26 cellular contexts compared by ENCODE assay signal in genomic region chr10:93911865-93912264, GRCh38. TPM values are rescaled to one million over a fixed set of nuclear protein-coding genes. Genes with fewer than 3 reads are reported as not detected.
DNase-seq lines count a peak whose midpoint lies in the region; ATAC-seq, FAIRE-seq and TF ChIP-seq lines count a peak whose summit lies in the region.
"Had no signal": no experiment of that assay in that cellular context is flagged by ENCODE, and none has a peak within 500 bp of the region (broad histone marks: within the 10 kb centered on the region; RNA-seq: fewer than 3 reads in every experiment).

No MANE protein-coding gene starts in this region.

- WGBS in hepatocyte (ENCODE audit: low lambda C conversion rate, missing lambda C conversion rate), result 78% methylated on average over 6 of the region's 6 CpGs

- ATAC-seq in GM18520 (IDR thresholded peaks at IDR 0.05; ENCODE audit: unreplicated experiment) (no peak), HG02973 (IDR thresholded peaks at IDR 0.05; ENCODE audit: unreplicated experiment) (no peak)
- ATAC-seq: GM12878, HCT116 had no signal

- peak; percentile 33 for DNase-seq in CD1c-positive myeloid dendritic cell (ENCODE audit: extremely low spot score)
- peak; percentile 64 for DNase-seq in MV-4-11 (lab: John Stamatoyannopoulos, UW)
- no peak for DNase-seq in bronchial epithelial cell (ENCODE audit: low read depth)
- no peak for DNase-seq in hepatocyte (ENCODE audit: low spot score)
- no peak for DNase-seq in dedifferentiated amniotic fluid mesenchymal stem cell (ENCODE audit: extremely low spot score)
- no peak for DNase-seq in NCI-H82 (lab: John Stamatoyannopoulos, UW)
- DNase-seq: CD4-positive, alpha-beta memory T cell; COR-L47; DMS53; NCI-H1105 treated with DMSO at 0.1 percent for 48 hours; NCI-H146; NCI-H1930; NCI-H2107; NCI-H446 treated with DMSO at 0.1 percent for 48 hours; NCI-H526; PC-9; Right ventricle myocardium superior; RPMI8226 had no signal

- peak overlapping the region; percentile 67 for H3K4me2 ChIP-seq in hepatocyte
- H3K4me2 ChIP-seq: PC-9 had no signal

- no peaks in the 10 kb centered on the region for H3K79me2 ChIP-seq in hepatocyte

- no peaks in the 10 kb centered on the region for H4K20me1 ChIP-seq in hepatocyte (ENCODE audit: insufficient read depth, poor library complexity, severe bottlenecking)
- H4K20me1 ChIP-seq: BLaER1 treated with 17β-estradiol and CSF1 and Interleukin-3, amounts not matched to agents 10 nM and 100 nM had no signal

- H3K27ac ChIP-seq in hepatocyte, result peak overlapping the region; percentile 28
- H3K27ac ChIP-seq: BLaER1 treated with 17β-estradiol and CSF1 and Interleukin-3, amounts not matched to agents 10 nM and 100 nM; PC-9; SJSA1 had no signal

- no peaks in the 10 kb centered on the region for H3K4me1 ChIP-seq in hepatocyte (ENCODE audit: insufficient read depth)
- H3K4me1 ChIP-seq: SJSA1 had no signal

- no peaks in the 10 kb centered on the region for H3K36me3 ChIP-seq in bronchial epithelial cell (ENCODE audit: control insufficient read depth, insufficient read depth, low read length)
- no peaks in the 10 kb centered on the region for H3K36me3 ChIP-seq in hepatocyte (replicated peaks; ENCODE audit: insufficient read depth, low read depth)

- H3K9me2 ChIP-seq in hepatocyte (replicated peaks; ENCODE audit: insufficient read depth), result no peaks in the 10 kb centered on the region

- H3K9me3 ChIP-seq in hepatocyte (ENCODE audit: low read depth), result no peaks in the 10 kb centered on the region
- H3K9me3 ChIP-seq: SJSA1 had no signal

- FAIRE-seq in bronchial epithelial cell (lab: Jason Lieb, UNC), result peak; percentile 52
- FAIRE-seq: A204.1, G401.6, GM12878 had no signal

- H3K4me3 ChIP-seq in bronchial epithelial cell (ENCODE audit: low read depth, low read length) (no peak overlapping the region), hepatocyte (no peak overlapping the region)
- H3K4me3 ChIP-seq: BLaER1 treated with 17β-estradiol and CSF1 and Interleukin-3, amounts not matched to agents 10 nM and 100 nM; GM12878; PC-9; SJSA1 had no signal

- H3K27me3 ChIP-seq in bronchial epithelial cell (ENCODE audit: control insufficient read depth, insufficient read depth, low read length) (no peaks in the 10 kb centered on the region), hepatocyte (no peaks in the 10 kb centered on the region)
- H3K27me3 ChIP-seq: BLaER1 treated with 17β-estradiol and CSF1 and Interleukin-3, amounts not matched to agents 10 nM and 100 nM; SJSA1 had no signal

- no peak for TF ChIP-seq CTCF in bronchial epithelial cell (IDR thresholded peaks at IDR 0.05; ENCODE audit: insufficient read depth, low read length, severe bottlenecking)
- no peak for TF ChIP-seq CTCF in hepatocyte (IDR thresholded peaks at IDR 0.05; ENCODE audit: poor library complexity)

- H2AFZ ChIP-seq in hepatocyte, result no peak overlapping the region
- H2AFZ ChIP-seq: PC-9 had no signal

RNA-seq across cellular contexts. Expression of gene SLC35G1, which starts 18.1 kb away (rescaled TPM):
- total RNA-seq in bronchial epithelial cell (2.1 and 2.4 TPM in 2 replicates), hepatocyte (19.1 and 19.3 TPM in 2 replicates)
- 10.1 and 12.7 TPM in 2 replicates for polyA plus RNA-seq in hepatocyte

Comparison
In these comparisons a context has a peak if more than half of its experiments do, and no peak if none do; other contexts are left out.
1. DNase-seq: peak in CD1c-positive myeloid dendritic cell (single experiment) and MV-4-11 (single experiment); none in bronchial epithelial cell (single experiment), hepatocyte (single experiment), dedifferentiated amniotic fluid mesenchymal stem cell (single experiment) and NCI-H82 (single experiment).